ENCODE assay signal across 24 cellular contexts in genomic region chr20:52383995-52384621, GRCh38.
"Had no signal": no experiment of that assay in that cellular context is flagged by ENCODE, and none has a peak within 500 bp of the region (broad histone marks: within the 10 kb centered on the region; RNA-seq: fewer than 3 reads in every experiment).

No MANE protein-coding gene starts in this region.

- H2AFZ ChIP-seq: parathyroid adenoma had no signal

- H3K79me2 ChIP-seq: parathyroid adenoma had no signal

- H3K4me3 ChIP-seq: esophagus squamous epithelium, gastroesophageal sphincter, prostate gland, right lobe of liver, suprapubic skin, thyroid gland, uterus had no signal

- ATAC-seq: effector memory CD8-positive, alpha-beta T cell; gastroesophageal sphincter; left ventricle myocardium superior; stimulated activated effector memory CD8-positive, alpha-beta T cell treated with anti-CD3 and anti-CD28 coated beads, Interleukin-12 subunit alpha, Interleukin-12 subunit beta, amount 100 ng/mL, for 72 hours; stimulated activated naive CD8-positive, alpha-beta T cell treated with anti-CD3 and anti-CD28 coated beads, Interleukin-15, Interleukin-2, amounts not matched to agents 100 U/mL and 50 U/mL, for 24 hours had no signal

- H3K9ac ChIP-seq: parathyroid adenoma had no signal

- H3K27ac Mint-ChIP-seq: dendritic cell treated with granulocyte-macrophage colony-stimulating factor and Interleukin-4, amounts not matched to agents 40 ng/mL and 50 ng/mL, for 4 days; immature natural killer cell; nephron progenitor cell; stimulated activated effector memory CD8-positive, alpha-beta T cell treated with anti-CD3 and anti-CD28 coated beads, Interleukin-12 subunit alpha, Interleukin-12 subunit beta, amount 100 ng/mL, for 72 hours; type B pancreatic cell had no signal

- H3K36me3 ChIP-seq: esophagus squamous epithelium, gastroesophageal sphincter, prostate gland, right lobe of liver, suprapubic skin, thyroid gland, uterus had no signal

- FAIRE-seq: keratinocyte had no signal

- H3K4me1 Mint-ChIP-seq: immature natural killer cell; naive B cell; nephron progenitor cell; stimulated activated effector memory CD8-positive, alpha-beta T cell treated with anti-CD3 and anti-CD28 coated beads, Interleukin-12 subunit alpha, Interleukin-12 subunit beta, amount 100 ng/mL, for 72 hours had no signal

- DNase-seq: effector memory CD8-positive, alpha-beta T cell; esophagus squamous epithelium; foreskin fibroblast; glutamatergic neuron; immature natural killer cell; left ventricle myocardium superior; mesendoderm; naive B cell; nephron progenitor cell; right lobe of liver; stimulated activated CD4-positive, alpha-beta T cell treated with anti-CD3 and anti-CD28 coated beads, Interleukin-4, amount 100 ng/mL, for 1 hour; stimulated activated CD8-positive, alpha-beta memory T cell treated with anti-CD3 and anti-CD28 coated beads, Interleukin-4, amount 100 ng/mL, for 48 hours; stimulated activated naive CD8-positive, alpha-beta T cell treated with anti-CD3 and anti-CD28 coated beads, Interleukin-15, Interleukin-2, amounts not matched to agents 100 U/mL and 50 U/mL, for 24 hours; thyroid gland; uterus had no signal

- H3K9me3 ChIP-seq: prostate gland, right lobe of liver, suprapubic skin, thyroid gland, uterus had no signal

- H3K27ac ChIP-seq: epithelial cell of prostate, esophagus squamous epithelium, gastroesophageal sphincter, parathyroid adenoma, prostate gland, suprapubic skin, thyroid gland, uterus had no signal

- H3K27me3 Mint-ChIP-seq: effector memory CD8-positive, alpha-beta T cell had no signal

- H3K4me1 ChIP-seq: esophagus squamous epithelium, gastroesophageal sphincter, parathyroid adenoma, prostate gland, suprapubic skin, thyroid gland, uterus had no signal

- H3K4me3 Mint-ChIP-seq: dendritic cell treated with granulocyte-macrophage colony-stimulating factor and Interleukin-4, amounts not matched to agents 40 ng/mL and 50 ng/mL, for 4 days; effector memory CD8-positive, alpha-beta T cell; immature natural killer cell; nephron progenitor cell; stimulated activated effector memory CD8-positive, alpha-beta T cell treated with anti-CD3 and anti-CD28 coated beads, Interleukin-12 subunit alpha, Interleukin-12 subunit beta, amount 100 ng/mL, for 72 hours; type B pancreatic cell had no signal

- H3K36me3 Mint-ChIP-seq: immature natural killer cell; naive B cell; stimulated activated effector memory CD8-positive, alpha-beta T cell treated with anti-CD3 and anti-CD28 coated beads, Interleukin-12 subunit alpha, Interleukin-12 subunit beta, amount 100 ng/mL, for 72 hours; type B pancreatic cell had no signal

- H3K27me3 ChIP-seq: right lobe of liver, suprapubic skin, thyroid gland, uterus had no signal
